Comparison of ENCODE assay signal across 16 cellular contexts in genomic region chr5:112892776-112893175, GRCh38. TPM values are rescaled to one million over a fixed set of nuclear protein-coding genes. Genes with fewer than 3 reads are reported as not detected.
DNase-seq lines count a peak whose midpoint lies in the region; ATAC-seq and TF ChIP-seq lines count a peak whose summit lies in the region.
"Had no signal": no experiment of that assay in that cellular context is flagged by ENCODE, and none has a peak within 500 bp of the region (broad histone marks: within the 10 kb centered on the region; RNA-seq: fewer than 3 reads in every experiment).

No MANE protein-coding gene starts in this region.

- ATAC-seq in stimulated activated naive CD8-positive, alpha-beta T cell treated with anti-CD3 and anti-CD28 coated beads, Interleukin-15, Interleukin-2, amounts not matched to agents 100 U/mL and 50 U/mL, for 24 hours, result no peak
- no peak for ATAC-seq in GM19023 (IDR thresholded peaks at IDR 0.05; ENCODE audit: unreplicated experiment)
- ATAC-seq in left lobe of liver, result no peak
- ATAC-seq: CD8-positive, alpha-beta T cell; GM12878 had no signal

- H3K27ac Mint-ChIP-seq in stimulated activated naive CD8-positive, alpha-beta T cell treated with anti-CD3 and anti-CD28 coated beads, Interleukin-15, Interleukin-2, amounts not matched to agents 100 ng/mL and 50 ng/mL, for 24 hours, result peak overlapping the region; percentile 68
- peak overlapping the region; percentile 87 for H3K27ac Mint-ChIP-seq in dendritic cell treated with granulocyte-macrophage colony-stimulating factor and Interleukin-4, amounts not matched to agents 40 ng/mL and 50 ng/mL, for 4 days
- peak overlapping the region; percentile 81 for H3K27ac Mint-ChIP-seq in nephron progenitor cell
- H3K27ac Mint-ChIP-seq: B cell; CD8-positive, alpha-beta T cell had no signal

- intact Hi-C loops in dendritic cell treated with granulocyte-macrophage colony-stimulating factor and Interleukin-4, amounts not matched to agents 40 ng/mL and 50 ng/mL, for 4 days (cut with micrococcal nuclease), result no loop called here

- no peaks in the 10 kb centered on the region for H3K9me3 Mint-ChIP-seq in stimulated activated naive CD8-positive, alpha-beta T cell treated with anti-CD3 and anti-CD28 coated beads, Interleukin-15, Interleukin-2, amounts not matched to agents 100 ng/mL and 50 ng/mL, for 24 hours
- no peaks in the 10 kb centered on the region for H3K9me3 Mint-ChIP-seq in dendritic cell treated with granulocyte-macrophage colony-stimulating factor and Interleukin-4, amounts not matched to agents 40 ng/mL and 50 ng/mL, for 4 days
- no peaks in the 10 kb centered on the region for H3K9me3 Mint-ChIP-seq in nephron progenitor cell
- H3K9me3 Mint-ChIP-seq: CD8-positive, alpha-beta T cell had no signal

- peaks cover 64% of the 10 kb centered on the region for H3K36me3 Mint-ChIP-seq in stimulated activated naive CD8-positive, alpha-beta T cell treated with anti-CD3 and anti-CD28 coated beads, Interleukin-15, Interleukin-2, amounts not matched to agents 100 ng/mL and 50 ng/mL, for 24 hours (ENCODE audit: low read depth)
- peaks cover 71% of the 10 kb centered on the region for H3K36me3 Mint-ChIP-seq in dendritic cell treated with granulocyte-macrophage colony-stimulating factor and Interleukin-4, amounts not matched to agents 40 ng/mL and 50 ng/mL, for 4 days (ENCODE audit: low read depth)
- peaks cover 52% of the 10 kb centered on the region for H3K36me3 Mint-ChIP-seq in nephron progenitor cell (ENCODE audit: low read depth)

- no peaks in the 10 kb centered on the region for H3K27me3 Mint-ChIP-seq in stimulated activated naive CD8-positive, alpha-beta T cell treated with anti-CD3 and anti-CD28 coated beads, Interleukin-15, Interleukin-2, amounts not matched to agents 100 ng/mL and 50 ng/mL, for 24 hours
- H3K27me3 Mint-ChIP-seq in dendritic cell treated with granulocyte-macrophage colony-stimulating factor and Interleukin-4, amounts not matched to agents 40 ng/mL and 50 ng/mL, for 4 days, result no peaks in the 10 kb centered on the region
- peaks cover 2% of the 10 kb centered on the region for H3K27me3 Mint-ChIP-seq in nephron progenitor cell (ENCODE audit: low read depth, poor library complexity)
- H3K27me3 Mint-ChIP-seq: B cell had no signal

- no peak overlapping the region for H3K4me3 Mint-ChIP-seq in stimulated activated naive CD8-positive, alpha-beta T cell treated with anti-CD3 and anti-CD28 coated beads, Interleukin-15, Interleukin-2, amounts not matched to agents 100 ng/mL and 50 ng/mL, for 24 hours
- H3K4me3 Mint-ChIP-seq in dendritic cell treated with granulocyte-macrophage colony-stimulating factor and Interleukin-4, amounts not matched to agents 40 ng/mL and 50 ng/mL, for 4 days, result peak overlapping the region; percentile 0
- no peak overlapping the region for H3K4me3 Mint-ChIP-seq in nephron progenitor cell
- H3K4me3 Mint-ChIP-seq: B cell; CD8-positive, alpha-beta T cell had no signal

- TF ChIP-seq CTCF in nephron progenitor cell (IDR thresholded peaks at IDR 0.05), result no peak

- H3K4me1 Mint-ChIP-seq in stimulated activated naive CD8-positive, alpha-beta T cell treated with anti-CD3 and anti-CD28 coated beads, Interleukin-15, Interleukin-2, amounts not matched to agents 100 ng/mL and 50 ng/mL, for 24 hours (ENCODE audit: low read depth), result peaks cover 17% of the 10 kb centered on the region
- peaks cover 37% of the 10 kb centered on the region for H3K4me1 Mint-ChIP-seq in dendritic cell treated with granulocyte-macrophage colony-stimulating factor and Interleukin-4, amounts not matched to agents 40 ng/mL and 50 ng/mL, for 4 days (ENCODE audit: low read depth)
- H3K4me1 Mint-ChIP-seq in nephron progenitor cell, result no peaks in the 10 kb centered on the region

- DNase-seq in stimulated activated naive CD8-positive, alpha-beta T cell treated with anti-CD3 and anti-CD28 coated beads, Interleukin-15, Interleukin-2, amounts not matched to agents 100 U/mL and 50 U/mL, for 24 hours, result no peak
- DNase-seq in nephron progenitor cell (no peak), left lobe of liver (ENCODE audit: low spot score) (no peak)
- DNase-seq: CD8-positive, alpha-beta T cell; COR-L47; DMS 273 treated with DMSO at 0.1 percent for 48 hours; DMS53; DND-41; EL; GM23248; HCEC 1CT had no signal

RNA-seq across cellular contexts. Expression of gene REEP5, which starts 29.3 kb away (rescaled TPM):
- 73.3 TPM for total RNA-seq in left lobe of liver

RNA-seq across cellular contexts. Expression of gene SRP19, which starts 31.7 kb away (rescaled TPM):
- 19.4 TPM for total RNA-seq in left lobe of liver
